Comparison of ENCODE assay signal across 1 cellular context in the genomic region with DNA sequence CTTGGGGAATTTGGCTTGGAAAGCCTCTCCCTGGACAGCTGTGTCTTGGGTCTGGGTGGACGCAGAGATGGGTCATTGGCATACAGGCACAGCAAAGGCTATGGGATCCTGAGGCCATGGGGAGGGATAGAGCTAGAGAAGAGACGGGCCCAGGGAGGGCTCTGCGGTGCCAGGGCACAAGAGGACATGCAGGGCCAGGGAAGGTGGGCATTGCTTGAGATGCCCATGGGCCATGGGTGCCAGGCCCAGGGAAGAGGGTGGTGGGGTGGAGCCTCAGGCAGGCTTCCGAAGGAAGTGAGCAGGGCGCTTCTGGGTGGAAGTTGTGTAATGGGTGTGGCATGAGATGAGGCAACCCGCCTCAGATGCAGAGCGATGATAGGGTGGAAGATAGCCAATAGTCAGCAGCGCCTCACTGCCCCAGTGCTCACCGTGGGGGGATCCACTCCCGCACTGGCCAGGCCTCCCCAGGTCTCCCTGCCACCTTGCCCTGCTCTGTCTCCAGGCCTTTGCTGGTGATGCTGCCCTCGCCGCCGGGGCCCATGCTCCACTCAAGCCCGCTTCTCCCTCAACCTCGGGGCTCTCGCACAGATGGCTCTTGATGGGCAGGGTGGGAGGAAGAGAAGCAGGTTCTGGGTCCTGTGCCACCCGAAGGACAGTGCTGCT.
TF ChIP-seq lines count a peak whose summit lies in the region.

No MANE protein-coding gene starts in this region.

TF ChIP-seq in HEK293, 187 proteins besides CTCF, POLR2A, EP300 and RAD21 (continued from another document):
- TF ChIP-seq, protein P1, sequence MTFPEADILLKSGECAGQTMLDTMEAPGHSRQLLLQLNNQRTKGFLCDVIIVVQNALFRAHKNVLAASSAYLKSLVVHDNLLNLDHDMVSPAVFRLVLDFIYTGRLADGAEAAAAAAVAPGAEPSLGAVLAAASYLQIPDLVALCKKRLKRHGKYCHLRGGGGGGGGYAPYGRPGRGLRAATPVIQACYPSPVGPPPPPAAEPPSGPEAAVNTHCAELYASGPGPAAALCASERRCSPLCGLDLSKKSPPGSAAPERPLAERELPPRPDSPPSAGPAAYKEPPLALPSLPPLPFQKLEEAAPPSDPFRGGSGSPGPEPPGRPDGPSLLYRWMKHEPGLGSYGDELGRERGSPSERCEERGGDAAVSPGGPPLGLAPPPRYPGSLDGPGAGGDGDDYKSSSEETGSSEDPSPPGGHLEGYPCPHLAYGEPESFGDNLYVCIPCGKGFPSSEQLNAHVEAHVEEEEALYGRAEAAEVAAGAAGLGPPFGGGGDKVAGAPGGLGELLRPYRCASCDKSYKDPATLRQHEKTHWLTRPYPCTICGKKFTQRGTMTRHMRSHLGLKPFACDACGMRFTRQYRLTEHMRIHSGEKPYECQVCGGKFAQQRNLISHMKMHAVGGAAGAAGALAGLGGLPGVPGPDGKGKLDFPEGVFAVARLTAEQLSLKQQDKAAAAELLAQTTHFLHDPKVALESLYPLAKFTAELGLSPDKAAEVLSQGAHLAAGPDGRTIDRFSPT (tag by site-specific recombination; IDR thresholded peaks at IDR 0.05): peak; percentile 54
